17 cellular contexts compared by ENCODE assay signal in the genomic region with DNA sequence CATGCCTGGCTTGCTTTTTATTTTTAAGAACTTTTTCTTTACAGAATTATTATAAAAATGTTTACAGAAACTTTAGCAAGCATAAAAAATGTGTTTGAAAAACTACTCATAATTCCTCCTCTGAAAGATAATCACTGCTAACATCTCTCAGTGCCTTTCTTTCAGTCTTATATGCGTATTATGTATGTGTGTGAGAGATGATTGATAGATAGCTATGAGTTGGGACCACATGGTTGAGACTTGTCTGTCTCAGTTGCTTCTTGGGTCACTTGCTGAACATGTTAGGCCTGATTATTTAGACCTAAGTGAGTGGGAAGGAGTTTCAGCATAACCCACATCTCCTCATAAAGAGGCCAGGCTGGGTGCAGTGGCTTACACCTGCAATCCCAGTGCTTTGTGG. TPM values are rescaled to one million over a fixed set of nuclear protein-coding genes. Genes with fewer than 3 reads are reported as not detected.
DNase-seq lines count a peak whose midpoint lies in the region; TF ChIP-seq lines count a peak whose summit lies in the region.
"Had no signal": no experiment of that assay in that cellular context is flagged by ENCODE, and none has a peak within 500 bp of the region (broad histone marks: within the 10 kb centered on the region; RNA-seq: fewer than 3 reads in every experiment).

No MANE protein-coding gene starts in this region.

- no peak overlapping the region for H3K27ac ChIP-seq in CD8-positive, alpha-beta memory T cell (ENCODE audit: low read depth, low read length)
- H3K27ac ChIP-seq in caudate nucleus (ENCODE audit: low read depth, low read length), result peak overlapping the region; percentile 99
- H3K27ac ChIP-seq: cardiac muscle cell had no signal

- no peak for DNase-seq in activated CD4-positive, alpha-beta T cell treated with anti-CD3 and anti-CD28 coated beads, Interleukin-2, amount 10 ng/mL, durations not matched to agents 24 days and 14 days
- no peak for DNase-seq in activated CD4-positive, alpha-beta T cell treated with anti-CD3 and anti-CD28 coated beads, Interleukin-2, amount 50 U/mL, for 1 hour
- DNase-seq in CD8-positive, alpha-beta memory T cell, result no peak
- DNase-seq in caudate nucleus (lab: John Stamatoyannopoulos, UW) (no peak), neural crest cell (ENCODE audit: low read depth, low spot score) (no peak), DMS114 treated with DMSO at 0.1 percent for 48 hours (lab: John Stamatoyannopoulos, UW; ENCODE audit: unreplicated experiment) (no peak), T1000 (lab: John Stamatoyannopoulos, UW) (no peak), cerebellar cortex (ENCODE audit: low spot score) (no peak)
- DNase-seq: dermis blood vessel endothelial cell; KBM-7; kidney glomerular epithelial cell; NCI-H1436 treated with DMSO at 0.1 percent for 48 hours; NCI-H2107; occipital lobe; small intestine; stimulated activated CD4-positive, alpha-beta T cell treated with anti-CD3 and anti-CD28 coated beads, Interleukin-2, amount 100 ng/mL, for 24 hours had no signal

- no peaks in the 10 kb centered on the region for H3K27me3 ChIP-seq in CD8-positive, alpha-beta memory T cell (ENCODE audit: insufficient read depth, low read length, poor library complexity, severe bottlenecking)
- H3K27me3 ChIP-seq: cardiac muscle cell had no signal

- POLR2A ChIA-PET in CD8-positive, alpha-beta memory T cell (lab: Charles Lee), result no interaction called here

- CTCF ChIA-PET in CD8-positive, alpha-beta memory T cell (lab: Charles Lee), result interaction anchor here (2.2 kb wide), 1 partner anchor 10 kb away, joined by 8 read pairs; no protein-coding TSS in a partner anchor

- no peaks in the 10 kb centered on the region for H3K36me3 ChIP-seq in CD8-positive, alpha-beta memory T cell (ENCODE audit: insufficient read depth, low read length)

- TF ChIP-seq CTCF in neural crest cell (conservative IDR thresholded peaks at IDR 0.05), result no peak

- H3K4me3 ChIP-seq in CD8-positive, alpha-beta memory T cell (ENCODE audit: low read length), result no peak overlapping the region
- H3K4me3 ChIP-seq: cardiac muscle cell had no signal

- intact Hi-C loops in activated CD4-positive, alpha-beta T cell treated with anti-CD3 and anti-CD28 coated beads, Interleukin-2, amount 10 ng/mL, durations not matched to agents 24 days and 14 days (cut with micrococcal nuclease), result no loop called here

- peaks cover 15% of the 10 kb centered on the region for H3K4me1 Mint-ChIP-seq in activated CD4-positive, alpha-beta T cell treated with anti-CD3 and anti-CD28 coated beads, Interleukin-2, amount 10 ng/mL, durations not matched to agents 24 days and 14 days
- peaks cover 19 to 28% (median 24%) of the 10 kb centered on the region in 3 donors for H3K4me1 Mint-ChIP-seq in CD8-positive, alpha-beta memory T cell
- H3K4me1 Mint-ChIP-seq in neural crest cell, result peaks cover 7% of the 10 kb centered on the region

- H3K4me3 Mint-ChIP-seq in activated CD4-positive, alpha-beta T cell treated with anti-CD3 and anti-CD28 coated beads, Interleukin-2, amount 10 ng/mL, durations not matched to agents 24 days and 14 days, result no peak overlapping the region
- H3K4me3 Mint-ChIP-seq in CD8-positive, alpha-beta memory T cell, result peak overlapping the region in 3 of 7 donors; percentile 3 to 24 (median 20)
- peak overlapping the region; percentile 34 for H3K4me3 Mint-ChIP-seq in neural crest cell

- peaks cover 13% of the 10 kb centered on the region for H3K4me1 ChIP-seq in CD8-positive, alpha-beta memory T cell (ENCODE audit: insufficient read depth, low read length)

- H3K9me3 ChIP-seq in CD8-positive, alpha-beta memory T cell (ENCODE audit: low read length), result no peaks in the 10 kb centered on the region

- peak overlapping the region; percentile 46 for H3K27ac Mint-ChIP-seq in activated CD4-positive, alpha-beta T cell treated with anti-CD3 and anti-CD28 coated beads, Interleukin-2, amount 10 ng/mL, durations not matched to agents 24 days and 14 days
- H3K27ac Mint-ChIP-seq in CD8-positive, alpha-beta memory T cell, result peak overlapping the region; percentile 23 to 96 (median 83)
- H3K27ac Mint-ChIP-seq in neural crest cell (ENCODE audit: unreplicated experiment), result no peak overlapping the region

- H3K36me3 Mint-ChIP-seq in activated CD4-positive, alpha-beta T cell treated with anti-CD3 and anti-CD28 coated beads, Interleukin-2, amount 10 ng/mL, durations not matched to agents 24 days and 14 days (ENCODE audit: low read depth), result peaks cover 24% of the 10 kb centered on the region
- H3K36me3 Mint-ChIP-seq in CD8-positive, alpha-beta memory T cell, result peaks cover 0 to 42% (median 13%) of the 10 kb centered on the region in 3 donors
- H3K36me3 Mint-ChIP-seq in neural crest cell (ENCODE audit: low read depth), result peaks cover 30% of the 10 kb centered on the region

- H3K27me3 Mint-ChIP-seq in activated CD4-positive, alpha-beta T cell treated with anti-CD3 and anti-CD28 coated beads, Interleukin-2, amount 10 ng/mL, durations not matched to agents 24 days and 14 days, result no peaks in the 10 kb centered on the region
- H3K27me3 Mint-ChIP-seq in CD8-positive, alpha-beta memory T cell, result no peaks in the 10 kb centered on the region
- no peaks in the 10 kb centered on the region for H3K27me3 Mint-ChIP-seq in neural crest cell (ENCODE audit: low read depth)

- H3K9me3 Mint-ChIP-seq in activated CD4-positive, alpha-beta T cell treated with anti-CD3 and anti-CD28 coated beads, Interleukin-2, amount 10 ng/mL, durations not matched to agents 24 days and 14 days, result no peaks in the 10 kb centered on the region
- H3K9me3 Mint-ChIP-seq in CD8-positive, alpha-beta memory T cell, result no peaks in the 10 kb centered on the region
- H3K9me3 Mint-ChIP-seq in neural crest cell, result no peaks in the 10 kb centered on the region

RNA-seq across cellular contexts. Expression of a gene that starts 11.1 kb away (rescaled TPM):
- total RNA-seq in activated CD4-positive, alpha-beta T cell treated with anti-CD3 and anti-CD28 coated beads, Interleukin-2, amount 10 ng/mL, durations not matched to agents 24 days and 14 days, result 1.4 and 2.1 TPM in 2 replicates
- total RNA-seq in CD8-positive, alpha-beta memory T cell, result 1 to 10 TPM; 3.7 to 3.8 TPM
- 3.6 TPM for polyA plus RNA-seq in CD8-positive, alpha-beta memory T cell
- total RNA-seq in neural crest cell, result 4.7 and 4.9 TPM in 2 replicates
